In genomic region chr15:96324900-96325299, GRCh38 we compare ENCODE assay signal across 12 cellular contexts. TPM values are rescaled to one million over a fixed set of nuclear protein-coding genes. Genes with fewer than 3 reads are reported as not detected.
DNase-seq lines count a peak whose midpoint lies in the region; TF ChIP-seq lines count a peak whose summit lies in the region.
"Had no signal": no experiment of that assay in that cellular context is flagged by ENCODE, and none has a peak within 500 bp of the region (broad histone marks: within the 10 kb centered on the region; RNA-seq: fewer than 3 reads in every experiment).

No MANE protein-coding gene starts in this region.

- no peak overlapping the region for H3K18ac ChIP-seq in trophoblast cell (ENCODE audit: low read length)

- H3K9me3 ChIP-seq in AG04450 (ENCODE audit: control insufficient read depth, insufficient read depth, low read length) (peaks cover 6% of the 10 kb centered on the region; the same call in 1 of the 2 replicates), adipocyte (ENCODE audit: control insufficient read depth, low read length) (no peaks in the 10 kb centered on the region), trophoblast cell (ENCODE audit: insufficient read depth, low read depth, low read length) (no peaks in the 10 kb centered on the region)

- H4K8ac ChIP-seq in trophoblast cell (ENCODE audit: low read depth, low read length): no peak overlapping the region

- H3K27me3 Mint-ChIP-seq in activated T-cell treated with anti-CD3 and anti-CD28 coated beads, Interleukin-2, amount 50 U/mL, for 24 hours: peaks cover 92% of the 10 kb centered on the region

- DNase-seq in AG04450 (ENCODE audit: low read depth, low spot score) (no peak), adipocyte (ENCODE audit: low read depth) (peak; percentile 25), fibroblast of peridontal ligament (ENCODE audit: extremely low read depth) (peak; percentile 40), trophoblast cell (no peak), kidney tubule cell (ENCODE audit: low spot score) (no peak), cerebellar cortex (ENCODE audit: low spot score) (no peak)
- no peak for DNase-seq in activated T-cell treated with anti-CD3 and anti-CD28 coated beads, Interleukin-2, amount 50 U/mL, for 24 hours
- DNase-seq in stimulated activated CD4-positive, alpha-beta T cell treated with anti-CD3 and anti-CD28 coated beads, Interleukin-1b, Interleukin-23, amount 100 ng/mL, for 48 hours: no peak
- DNase-seq: activated T-cell treated with anti-CD3 and anti-CD28 coated beads, Interleukin-2, amount 50 U/mL, for 72 hours; erythroblast; NCI-H69 had no signal

- H2BK120ac ChIP-seq in trophoblast cell (ENCODE audit: insufficient read depth, low read length, poor library complexity): no peak overlapping the region

- POLR2A ChIA-PET in AG04450 (lab: Yijun Ruan, JAX): no interaction called here

- H3K79me2 ChIP-seq in trophoblast cell (ENCODE audit: control insufficient read depth, insufficient read depth, low read length, poor library complexity): peaks cover 13% of the 10 kb centered on the region

- H3K4me3 ChIP-seq in AG04450 (ENCODE audit: low read depth, low read length) (peak overlapping the region; percentile 85), adipocyte (ENCODE audit: low read length) (peak overlapping the region; percentile 95), trophoblast cell (ENCODE audit: low read depth, low read length) (no peak overlapping the region)
- H3K4me3 ChIP-seq: BLaER1 treated with 17β-estradiol and CSF1 and Interleukin-3, amounts not matched to agents 10 nM and 100 nM had no signal

- WGBS in trophoblast cell (ENCODE audit: extremely low coverage, insufficient coverage, insufficient read length): no CpG with 5 or more reads among the region's 3 CpGs

- H3K36me3 ChIP-seq in adipocyte (ENCODE audit: control insufficient read depth, insufficient read depth, low read length, severe bottlenecking) (no peaks in the 10 kb centered on the region), trophoblast cell (ENCODE audit: control insufficient read depth in 1 of 2, insufficient read depth in 2 of 2, low read length in 2 of 2) (no peaks in the 10 kb centered on the region)
- H3K36me3 ChIP-seq: BLaER1 treated with 17β-estradiol and CSF1 and Interleukin-3, amounts not matched to agents 10 nM and 100 nM had no signal

- H3K4me1 Mint-ChIP-seq in activated T-cell treated with anti-CD3 and anti-CD28 coated beads, Interleukin-2, amount 50 U/mL, for 24 hours (ENCODE audit: low read depth): peaks cover 9% of the 10 kb centered on the region

- peak overlapping the region; percentile 91 for H4K91ac ChIP-seq in trophoblast cell (ENCODE audit: low read depth, low read length)

- peak overlapping the region; percentile 100 for H3K9ac ChIP-seq in adipocyte (ENCODE audit: low read length)
- H3K9ac ChIP-seq in trophoblast cell (ENCODE audit: low read length): no peak overlapping the region
- H3K9ac ChIP-seq: BLaER1 treated with 17β-estradiol and CSF1 and Interleukin-3, amounts not matched to agents 10 nM and 100 nM had no signal

- H3K27ac ChIP-seq in AG04450 (ENCODE audit: low read depth, low read length) (peak overlapping the region; percentile 95), trophoblast cell (ENCODE audit: low read depth, low read length) (no peak overlapping the region)
- H3K27ac ChIP-seq: BLaER1 treated with 17β-estradiol and CSF1 and Interleukin-3, amounts not matched to agents 10 nM and 100 nM had no signal

- no peak overlapping the region for H2AFZ ChIP-seq in trophoblast cell (ENCODE audit: insufficient read depth, low read length, poor library complexity)

- no peak overlapping the region for H4K12ac ChIP-seq in trophoblast cell (ENCODE audit: low read depth, low read length)

- H2BK12ac ChIP-seq in trophoblast cell (ENCODE audit: low read length): no peak overlapping the region

- no peak overlapping the region for H3K4me2 ChIP-seq in trophoblast cell (ENCODE audit: low read length)
- H3K4me2 ChIP-seq: BLaER1 treated with 17β-estradiol and CSF1 and Interleukin-3, amounts not matched to agents 10 nM and 100 nM had no signal

- H3K27me3 ChIP-seq in AG04450 (ENCODE audit: control insufficient read depth, insufficient read depth, low read length): no peaks in the 10 kb centered on the region
- no peaks in the 10 kb centered on the region for H3K27me3 ChIP-seq in adipocyte (replicated peaks; ENCODE audit: control insufficient read depth, insufficient read depth, low read length)
- H3K27me3 ChIP-seq in trophoblast cell (ENCODE audit: insufficient read depth, low read length): peaks cover 8% of the 10 kb centered on the region

- H3K4ac ChIP-seq in trophoblast cell (ENCODE audit: low read depth, low read length): no peak overlapping the region

- no peak for TF ChIP-seq CTCF in AG04450 (IDR thresholded peaks at IDR 0.05; ENCODE audit: low read depth, low read length)

- H3K14ac ChIP-seq in trophoblast cell (ENCODE audit: low read length): no peak overlapping the region

- H2AK5ac ChIP-seq in trophoblast cell (ENCODE audit: low read length): no peak overlapping the region

- no peaks in the 10 kb centered on the region for H3K36me3 Mint-ChIP-seq in activated T-cell treated with anti-CD3 and anti-CD28 coated beads, Interleukin-2, amount 50 U/mL, for 24 hours (ENCODE audit: low read depth)

- H3K23ac ChIP-seq in trophoblast cell (ENCODE audit: low read length): no peak overlapping the region

- H3K4me1 ChIP-seq in adipocyte (ENCODE audit: control insufficient read depth, insufficient read depth, low read length): peaks cover 51% of the 10 kb centered on the region
- peaks cover 32 to 35% of the 10 kb centered on the region in 2 experiments for H3K4me1 ChIP-seq in trophoblast cell (ENCODE audit: control insufficient read depth in 1 of 2, insufficient read depth in 2 of 2, low read length in 2 of 2)

- no peaks in the 10 kb centered on the region for H3K9me3 Mint-ChIP-seq in activated T-cell treated with anti-CD3 and anti-CD28 coated beads, Interleukin-2, amount 50 U/mL, for 24 hours

- H2BK5ac ChIP-seq in trophoblast cell (ENCODE audit: low read depth, low read length, poor library complexity): no peak overlapping the region

- H3K4me3 Mint-ChIP-seq in activated T-cell treated with anti-CD3 and anti-CD28 coated beads, Interleukin-2, amount 50 U/mL, for 24 hours: no peak overlapping the region
- H3K4me3 Mint-ChIP-seq: activated T-cell treated with anti-CD3 and anti-CD28 coated beads, Interleukin-2, amount 50 U/mL, for 72 hours had no signal

- no peak overlapping the region for H3K27ac Mint-ChIP-seq in activated T-cell treated with anti-CD3 and anti-CD28 coated beads, Interleukin-2, amount 50 U/mL, for 24 hours
- H3K27ac Mint-ChIP-seq: activated T-cell treated with anti-CD3 and anti-CD28 coated beads, Interleukin-2, amount 50 U/mL, for 72 hours had no signal

- peaks cover 45% of the 10 kb centered on the region for H3K79me1 ChIP-seq in trophoblast cell (ENCODE audit: low read length)

- CTCF ChIA-PET in AG04450 (lab: Charles Lee): no interaction called here

RNA-seq across cellular contexts. Expression of gene NR2F2, which starts 5.6 kb away (rescaled TPM):
- 63.1 and 66.9 TPM in 2 replicates for polyA plus RNA-seq in AG04450 (2011; rRNA removed)
- 36.8 and 72.5 TPM in 2 replicates for polyA minus RNA-seq in AG04450 (2011; rRNA and poly(A)+ RNA removed)
- 91.9 and 99.1 TPM in 2 replicates for polyA plus RNA-seq in trophoblast cell (2013)

Comparison
In these comparisons a context has a peak if more than half of its experiments do, and no peak if none do; other contexts are left out.
1. DNase-seq: peak in adipocyte (single experiment) and fibroblast of peridontal ligament (single experiment); none in AG04450 (single experiment), trophoblast cell (0 of 2), activated T-cell treated with anti-CD3 and anti-CD28 coated beads, Interleukin-2, amount 50 U/mL, for 24 hours (single experiment), stimulated activated CD4-positive, alpha-beta T cell treated with anti-CD3 and anti-CD28 coated beads, Interleukin-1b, Interleukin-23, amount 100 ng/mL, for 48 hours (single experiment), kidney tubule cell (single experiment) and cerebellar cortex (single experiment).